Comparison of ENCODE assay signal across 24 cellular contexts in the genomic region with DNA sequence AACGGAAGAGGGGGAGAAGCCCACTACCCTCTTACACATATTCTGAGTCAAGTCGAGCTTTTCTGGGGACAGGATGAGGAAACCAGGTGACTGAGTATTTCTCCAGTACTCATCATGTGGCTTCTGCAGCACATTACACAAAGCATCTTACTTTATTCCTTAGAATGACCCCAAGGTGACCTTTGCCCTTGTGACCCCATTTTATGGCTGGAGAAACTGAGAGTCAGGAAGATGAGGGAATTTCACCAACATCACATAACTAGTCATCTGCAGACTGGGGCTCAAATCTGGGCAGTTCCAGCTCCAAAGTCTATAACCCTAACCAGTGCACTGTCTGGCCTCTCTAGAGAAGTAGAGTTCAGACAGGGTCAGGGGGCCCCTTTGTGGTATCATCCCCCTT.
DNase-seq lines count a peak whose midpoint lies in the region; ATAC-seq and TF ChIP-seq lines count a peak whose summit lies in the region.
"Had no signal": no experiment of that assay in that cellular context is flagged by ENCODE, and none has a peak within 500 bp of the region (broad histone marks: within the 10 kb centered on the region; RNA-seq: fewer than 3 reads in every experiment).

No MANE protein-coding gene starts in this region.

- CTCF ChIA-PET in MCF 10A (lab: Yijun Ruan, JAX) = interaction anchor here (0.6 kb wide), 1 partner anchor 89 kb away, joined by 3 read pairs; no protein-coding TSS in a partner anchor

- DNase-seq in central memory CD8-positive, alpha-beta T cell (ENCODE audit: low spot score in 2 of 2) = no peak
- DNase-seq in islet precursor cell (peak; percentile 4), ureter (ENCODE audit: low spot score) (peak; percentile 10), upper lobe of left lung (no peak), MCF 10A (ENCODE audit: unreplicated experiment) (no peak), NCI-H1417 treated with DMSO at 0.1 percent for 48 hours (lab: John Stamatoyannopoulos, UW) (no peak)
- DNase-seq: 8988T; ACHN; BE2C; C1 segment of cervical spinal cord; CD4-positive, alpha-beta memory T cell; CD4-positive, CD25-positive, alpha-beta regulatory T cell; CD8-positive, alpha-beta memory T cell; COR-L47; DMS 273 treated with DMSO at 0.1 percent for 48 hours; DMS153; DMS53; DMS79; DND-41; EL; GDM1 had no signal

- no peak for ATAC-seq in central memory CD8-positive, alpha-beta T cell (replicated peaks; ENCODE audit: extremely low read depth, poor library complexity, severe bottlenecking)
- no peak for ATAC-seq in upper lobe of left lung (ENCODE audit: low FRiP score in 2 of 2)
- ATAC-seq: GM12878 had no signal

- H3K9me3 ChIP-seq in upper lobe of left lung = no peaks in the 10 kb centered on the region
- H3K9me3 ChIP-seq: BE2C had no signal

- peaks cover 49% of the 10 kb centered on the region for H3K4me1 Mint-ChIP-seq in central memory CD8-positive, alpha-beta T cell
- H3K4me1 Mint-ChIP-seq in MCF 10A (ENCODE audit: insufficient read depth, unreplicated experiment) = no peaks in the 10 kb centered on the region
- H3K4me1 Mint-ChIP-seq: CD4-positive, alpha-beta memory T cell had no signal

- H3K27ac Mint-ChIP-seq in central memory CD8-positive, alpha-beta T cell (ENCODE audit: low read depth) = peak overlapping the region; percentile 74
- no peak overlapping the region for H3K27ac Mint-ChIP-seq in MCF 10A (ENCODE audit: low read depth, unreplicated experiment)
- H3K27ac Mint-ChIP-seq: CD4-positive, alpha-beta memory T cell; CD4-positive, CD25-positive, alpha-beta regulatory T cell had no signal

- H3K4me1 ChIP-seq in upper lobe of left lung = no peaks in the 10 kb centered on the region
- H3K4me1 ChIP-seq: BE2C had no signal

- no peak for TF ChIP-seq POLR2A in upper lobe of left lung (IDR thresholded peaks at IDR 0.05)

- H3K27me3 ChIP-seq in upper lobe of left lung = no peaks in the 10 kb centered on the region
- H3K27me3 ChIP-seq: BE2C, BLaER1 had no signal

- no peak for TF ChIP-seq EP300 in upper lobe of left lung (IDR thresholded peaks at IDR 0.05)

- intact Hi-C loops in MCF 10A (cut with micrococcal nuclease) = no loop called here

- no TSS peak for BruUV-seq in MCF 10A (replicated peaks; lab: Mats Ljungman, UMichigan)

- no peaks in the 10 kb centered on the region for H3K9me3 Mint-ChIP-seq in central memory CD8-positive, alpha-beta T cell
- peaks cover 56% of the 10 kb centered on the region for H3K9me3 Mint-ChIP-seq in MCF 10A (ENCODE audit: unreplicated experiment)

- H3K4me3 Mint-ChIP-seq in central memory CD8-positive, alpha-beta T cell = no peak overlapping the region
- no peak overlapping the region for H3K4me3 Mint-ChIP-seq in MCF 10A (ENCODE audit: unreplicated experiment)
- H3K4me3 Mint-ChIP-seq: CD14-positive monocyte; CD4-positive, alpha-beta memory T cell; CD4-positive, CD25-positive, alpha-beta regulatory T cell had no signal

- no peaks in the 10 kb centered on the region for H3K36me3 ChIP-seq in upper lobe of left lung
- H3K36me3 ChIP-seq: BE2C, BLaER1 had no signal

- whole genome bisulfite sequencing in upper lobe of left lung, 2 donors = 78 to 90% methylated on average over 2 of the region's 2 CpGs

- POLR2A ChIA-PET in MCF 10A (lab: Yijun Ruan, JAX) = no interaction called here

- TF ChIP-seq CTCF in upper lobe of left lung (IDR thresholded peaks at IDR 0.05) (no peak), MCF 10A (IDR thresholded peaks at IDR 0.05; ENCODE audit: unreplicated experiment) (no peak)

- H3K4me3 ChIP-seq in upper lobe of left lung = no peak overlapping the region
- H3K4me3 ChIP-seq: BLaER1, GM12878 had no signal

- H3K36me3 Mint-ChIP-seq in central memory CD8-positive, alpha-beta T cell (ENCODE audit: insufficient read depth) = no peaks in the 10 kb centered on the region
- no peaks in the 10 kb centered on the region for H3K36me3 Mint-ChIP-seq in MCF 10A (ENCODE audit: insufficient read depth, unreplicated experiment)
- H3K36me3 Mint-ChIP-seq: CD14-positive monocyte; CD4-positive, alpha-beta memory T cell; CD4-positive, CD25-positive, alpha-beta regulatory T cell; CD8-positive, alpha-beta memory T cell had no signal

- H3K27ac ChIP-seq in upper lobe of left lung = no peak overlapping the region
- H3K27ac ChIP-seq: BLaER1 had no signal

- H3K27me3 Mint-ChIP-seq in central memory CD8-positive, alpha-beta T cell = no peaks in the 10 kb centered on the region
- no peaks in the 10 kb centered on the region for H3K27me3 Mint-ChIP-seq in MCF 10A (ENCODE audit: insufficient read depth, unreplicated experiment)
- H3K27me3 Mint-ChIP-seq: CD4-positive, CD25-positive, alpha-beta regulatory T cell had no signal

Comparison
In these comparisons a context has a peak if more than half of its experiments do, and no peak if none do; other contexts are left out.
1. DNase-seq: peak in islet precursor cell (single experiment) and ureter (single experiment); none in central memory CD8-positive, alpha-beta T cell (0 of 2), upper lobe of left lung (0 of 2), MCF 10A (single experiment) and NCI-H1417 treated with DMSO at 0.1 percent for 48 hours (single experiment).